ENCODE assay signal across 1 cellular context in genomic region chr13:113638173-113638746, GRCh38.
TF ChIP-seq lines count a peak whose summit lies in the region.

No MANE protein-coding gene starts in this region.

TF ChIP-seq in K562, 482 proteins besides CTCF, POLR2A, EP300 and RAD21:
- TF ChIP-seq GABPB2 (CRISPR knock-in tag; conservative IDR thresholded peaks at IDR 0.05) (0 out of 2 replicates have a peak, but pooled peaks have one; percentile 17), GATA2 (CRISPR knock-in tag; IDR thresholded peaks at IDR 0.05) (no peak), FOXP4 (CRISPR knock-in tag; IDR thresholded peaks at IDR 0.05; ENCODE audit: borderline replicate concordance) (no peak), NFIX (CRISPR knock-in tag; IDR thresholded peaks at IDR 0.05; ENCODE audit: low read depth) (0 out of 2 replicates have a peak, but pooled peaks have one; percentile 25), HOXB6 (CRISPR knock-in tag; IDR thresholded peaks at IDR 0.05; ENCODE audit: borderline replicate concordance) (peak; percentile 56; the same call in 1 of the 2 replicates), SMARCA5 (IDR thresholded peaks at IDR 0.05) (no peak), ZBTB11 (CRISPR knock-in tag; IDR thresholded peaks at IDR 0.05) (peak in 1 of 3 experiments; percentile 25; a peak in 1 of 6 replicates), ZBED1 (IDR thresholded peaks at IDR 0.05) (no peak), ZNF408 (CRISPR knock-in tag; IDR thresholded peaks at IDR 0.05; ENCODE audit: low read depth) (0 out of 2 replicates have a peak, but pooled peaks have one; percentile 26), FIP1L1 (IDR thresholded peaks at IDR 0.05; ENCODE audit: low read depth, low read length, poor library complexity, severe bottlenecking) (no peak), SAFB2 (IDR thresholded peaks at IDR 0.05; ENCODE audit: borderline replicate concordance, low read depth, low read length, severe bottlenecking) (no peak), DEAF1 (CRISPR knock-in tag; IDR thresholded peaks at IDR 0.05) (no peak), ZNF277 (CRISPR knock-in tag; IDR thresholded peaks at IDR 0.05; ENCODE audit: borderline replicate concordance) (peak; percentile 79; the same call in 1 of the 2 replicates), ZHX1 (conservative IDR thresholded peaks at IDR 0.05; ENCODE audit: low read length) (no peak), GABPB1 (CRISPR knock-in tag; IDR thresholded peaks at IDR 0.05) (no peak), CHD1 (IDR thresholded peaks at IDR 0.05; ENCODE audit: low read length) (no peak)
